Comparison of ENCODE assay signal across 8 cellular contexts in genomic region chr1:31296486-31297272, GRCh38. TPM values are rescaled to one million over a fixed set of nuclear protein-coding genes. Genes with fewer than 3 reads are reported as not detected.
A peak's percentile ranks its signal among the peaks of the same experiment; 100 is the strongest.
DNase-seq lines count a peak whose midpoint lies in the region; ATAC-seq and TF ChIP-seq lines count a peak whose summit lies in the region.

TSS of gene SNRNP40 (minus strand) at chr1:31296788. CDS start at chr1:31296751, 37 bp downstream.
A gene with protein sequence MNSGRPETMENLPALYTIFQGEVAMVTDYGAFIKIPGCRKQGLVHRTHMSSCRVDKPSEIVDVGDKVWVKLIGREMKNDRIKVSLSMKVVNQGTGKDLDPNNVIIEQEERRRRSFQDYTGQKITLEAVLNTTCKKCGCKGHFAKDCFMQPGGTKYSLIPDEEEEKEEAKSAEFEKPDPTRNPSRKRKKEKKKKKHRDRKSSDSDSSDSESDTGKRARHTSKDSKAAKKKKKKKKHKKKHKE (plus strand): TSS chr1:31297032. CDS start chr1:31310099, 13,067 bp downstream.

- POLR2A ChIA-PET in Panc1 (lab: Charles Lee): interaction anchor here (0.6 kb wide), 1 partner anchor 139 kb away, joined by 5 read pairs; no protein-coding TSS in a partner anchor

- peaks cover 12% of the 10 kb centered on the region for H3K4me1 Mint-ChIP-seq in stimulated activated effector memory CD8-positive, alpha-beta T cell treated with anti-CD3 and anti-CD28 coated beads, Interleukin-12 subunit alpha, Interleukin-12 subunit beta, amount 100 ng/mL, for 72 hours

- in situ Hi-C loops in Panc1 (cut with HindIII; ENCODE audit: low pct_unique_long_range_greater_than_20kb, low sequenced_read_pairs): no loop called here

- H3K27ac ChIP-seq in Panc1 (ENCODE audit: low read length): peak within 1 kb of the TSS; percentile 98
- H3K27ac ChIP-seq in esophagus squamous epithelium: peak within 1 kb of the TSS; percentile 94 to 98 (median 96)

- no peaks in the 10 kb centered on the region for H3K9me3 ChIP-seq in Panc1 (ENCODE audit: control insufficient read depth, insufficient read depth, low read depth, low read length)
- no peaks in the 10 kb centered on the region for H3K9me3 ChIP-seq in esophagus squamous epithelium

- TF ChIP-seq POLR2A in esophagus squamous epithelium (IDR thresholded peaks at IDR 0.05): peak in 2 of 4 donors; percentile 84 to 88

- H3K9me3 Mint-ChIP-seq in stimulated activated effector memory CD8-positive, alpha-beta T cell treated with anti-CD3 and anti-CD28 coated beads, Interleukin-12 subunit alpha, Interleukin-12 subunit beta, amount 100 ng/mL, for 72 hours: no peaks in the 10 kb centered on the region

- DNase-seq in DMS79 (lab: John Stamatoyannopoulos, UW) (peak; percentile 100), KG1 (lab: John Stamatoyannopoulos, UW) (peak; percentile 87), Panc1 (ENCODE audit: low read depth, low spot score) (peak; percentile 98), esophagus squamous epithelium (lab: John Stamatoyannopoulos, UW) (peak; percentile 85), myocyte (ENCODE audit: low read depth) (peak; percentile 100)
- DNase-seq in activated T-cell treated with anti-CD3 and anti-CD28 coated beads, Interleukin-2, amount 50 U/mL, for 48 hours: peak; percentile 90 to 93
- peak; percentile 72 to 92 for DNase-seq in stimulated activated effector memory CD8-positive, alpha-beta T cell treated with anti-CD3 and anti-CD28 coated beads, Interleukin-12 subunit alpha, Interleukin-12 subunit beta, amount 100 ng/mL, for 72 hours (ENCODE audit: low spot score in 2 of 2)

- H3K27ac Mint-ChIP-seq in stimulated activated effector memory CD8-positive, alpha-beta T cell treated with anti-CD3 and anti-CD28 coated beads, Interleukin-12 subunit alpha, Interleukin-12 subunit beta, amount 100 ng/mL, for 72 hours: no peak within 1 kb of the TSS

- CTCF ChIA-PET in Panc1 (lab: Charles Lee): interaction anchor here (0.6 to 1.8 kb wide), 3 partner anchors 33 to 114 kb away, joined by 3 to 8 read pairs (median 4); no protein-coding TSS in a partner anchor

- no TSS peak for BruUV-seq in Panc1 (replicated peaks; lab: Mats Ljungman, UMichigan)

- intact Hi-C loops in Panc1 (cut with micrococcal nuclease; ENCODE audit: unreplicated experiment) (no loop called here), esophagus squamous epithelium (cut with DNase I) (no loop called here)

- ATAC-seq in GM21723 (IDR thresholded peaks at IDR 0.05; ENCODE audit: unreplicated experiment): peak; percentile 95
- ATAC-seq in Panc1: peak; percentile 100
- peak; percentile 97 for ATAC-seq in stimulated activated effector memory CD8-positive, alpha-beta T cell treated with anti-CD3 and anti-CD28 coated beads, Interleukin-12 subunit alpha, Interleukin-12 subunit beta, amount 100 ng/mL, for 72 hours

- no peak; the same call in 1 of the 2 replicates for TF ChIP-seq CTCF in Panc1 (IDR thresholded peaks at IDR 0.05)
- peak in 2 of 6 experiments; percentile 5 to 9 for TF ChIP-seq CTCF in esophagus squamous epithelium (IDR thresholded peaks at IDR 0.05)

- H3K36me3 ChIP-seq in Panc1 (ENCODE audit: control insufficient read depth, insufficient read depth, low read length): peaks cover 11% of the 10 kb centered on the region; the same call in 1 of the 2 replicates
- peaks cover 0 to 36% (median 4%) of the 10 kb centered on the region in 3 donors for H3K36me3 ChIP-seq in esophagus squamous epithelium

- H3K27me3 ChIP-seq in Panc1 (ENCODE audit: control insufficient read depth, insufficient read depth, low read length) (no peaks in the 10 kb centered on the region), esophagus squamous epithelium (no peaks in the 10 kb centered on the region)

- H3K4me1 ChIP-seq in Panc1 (ENCODE audit: control insufficient read depth, insufficient read depth, low read length) (peaks cover 15% of the 10 kb centered on the region), esophagus squamous epithelium (peaks cover 0 to 53% (median 23%) of the 10 kb centered on the region in 3 donors)

- WGBS in esophagus squamous epithelium, 2 donors: 0% methylated on average over 20 of the region's 53 CpGs

- H3K4me3 ChIP-seq in Panc1 (ENCODE audit: low read depth in 2 of 2, low read length in 2 of 2) (peak within 1 kb of the TSS; percentile 97 to 100), esophagus squamous epithelium (peak within 1 kb of the TSS; percentile 81 to 98 (median 93))

- H3K4me3 Mint-ChIP-seq in stimulated activated effector memory CD8-positive, alpha-beta T cell treated with anti-CD3 and anti-CD28 coated beads, Interleukin-12 subunit alpha, Interleukin-12 subunit beta, amount 100 ng/mL, for 72 hours: no peak within 1 kb of the TSS

- H3K36me3 Mint-ChIP-seq in stimulated activated effector memory CD8-positive, alpha-beta T cell treated with anti-CD3 and anti-CD28 coated beads, Interleukin-12 subunit alpha, Interleukin-12 subunit beta, amount 100 ng/mL, for 72 hours: peaks cover 46% of the 10 kb centered on the region

RNA-seq across cellular contexts. Expression of gene SNRNP40, which starts in this region (rescaled TPM):
- total RNA-seq in Panc1 (2021; ENCODE audit: unreplicated experiment) (99.3 TPM), esophagus squamous epithelium (10 to 100 TPM; 24.3 to 54.7 (median 51.3) TPM), myocyte (54.6 and 55.3 TPM in 2 replicates)
- polyA plus RNA-seq in Panc1 (2012; ENCODE audit: insufficient read length): 62.0 TPM
- polyA plus RNA-seq in myocyte (2012): 37.0 TPM

RNA-seq across cellular contexts. Expression of the second gene that starts in this region (rescaled TPM):
- total RNA-seq in Panc1 (2021; ENCODE audit: unreplicated experiment): 30.6 TPM
- polyA plus RNA-seq in Panc1 (2012; ENCODE audit: insufficient read length): 24.3 TPM
- 10 to 100 TPM; 11.5 to 22.5 (median 18.6) TPM for total RNA-seq in esophagus squamous epithelium
- 32.9 and 34.7 TPM in 2 replicates for total RNA-seq in myocyte
- 43.7 TPM for polyA plus RNA-seq in myocyte (2012)

Comparison
In these comparisons a context has a peak if more than half of its experiments do, and no peak if none do; other contexts are left out.
1. Peak in every context shown above with its lines: DNase-seq, ATAC-seq, H3K4me3 ChIP-seq and H3K27ac ChIP-seq.